ENCODE assay signal across 1 cellular context in the genomic region with DNA sequence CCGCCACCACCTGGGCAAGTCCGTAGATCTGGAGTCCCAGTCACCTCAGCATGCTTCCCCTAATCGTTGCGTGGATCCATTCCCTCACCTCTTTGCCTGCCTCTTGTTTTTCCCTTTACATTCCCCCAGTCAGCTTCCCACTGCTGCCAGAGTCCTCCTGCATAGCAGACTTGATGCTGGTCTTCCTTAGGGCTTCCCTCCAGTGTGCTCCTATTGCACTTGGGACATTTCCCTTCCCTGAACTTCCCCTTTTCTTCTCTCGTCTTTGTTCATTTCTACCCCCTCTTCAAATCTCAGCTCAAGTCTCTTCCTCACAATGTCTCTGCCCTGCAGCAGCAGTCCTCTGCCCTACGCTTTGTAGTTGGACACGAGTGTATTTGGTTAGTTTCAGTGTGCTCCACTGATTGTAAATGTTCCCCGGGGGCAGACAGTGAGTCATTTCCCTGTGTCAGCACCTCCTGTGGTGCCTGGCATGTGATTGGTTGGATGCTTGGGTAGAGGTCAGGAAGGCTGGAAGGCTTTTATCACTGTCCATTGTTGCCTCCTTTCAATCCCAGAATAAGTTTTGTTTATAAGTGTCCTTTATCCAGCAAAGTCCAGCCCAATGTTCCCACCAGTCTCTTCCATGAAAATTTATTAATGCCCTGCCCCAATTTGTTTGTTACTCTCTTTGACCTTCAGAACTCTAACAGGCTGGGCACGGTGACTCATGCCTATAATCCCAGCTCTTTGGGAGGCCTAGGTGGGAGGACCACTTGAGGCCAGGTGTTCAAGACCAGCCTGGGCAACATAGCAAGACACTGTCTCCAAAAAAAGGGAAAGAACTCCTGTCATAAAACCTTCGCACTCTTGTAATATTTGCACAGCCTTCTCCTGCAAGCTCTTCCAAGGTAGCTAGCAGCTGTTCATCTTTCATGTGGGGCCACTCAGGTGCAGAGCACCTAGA.
TF ChIP-seq lines count a peak whose summit lies in the region.

No MANE protein-coding gene starts in this region.

TF ChIP-seq in HepG2, 621 proteins besides CTCF, POLR2A, EP300 and RAD21:
- TF ChIP-seq FOSL2 (CRISPR knock-in tag; IDR thresholded peaks at IDR 0.05) (peak; percentile 78), IKZF4 (CRISPR knock-in tag; IDR thresholded peaks at IDR 0.05; ENCODE audit: borderline replicate concordance, low read depth, not compliant biosample characterization) (no peak), REPIN1 (CRISPR knock-in tag; IDR thresholded peaks at IDR 0.05; ENCODE audit: borderline replicate concordance, low read depth) (no peak), GABPA (IDR thresholded peaks at IDR 0.05; ENCODE audit: low read depth, low read length) (no peak), GABPA (CRISPR knock-in tag; IDR thresholded peaks at IDR 0.05; ENCODE audit: low read depth) (no peak), ZNF121 (CRISPR knock-in tag; IDR thresholded peaks at IDR 0.05) (peak; percentile 61; the same call in 1 of the 2 replicates), ZNF501 (CRISPR knock-in tag; IDR thresholded peaks at IDR 0.05) (no peak), MAFK (conservative IDR thresholded peaks at IDR 0.05 in 1 of 2, IDR thresholded peaks at IDR 0.05 in 1 of 2; ENCODE audit: low read length in 2 of 2) (peak; percentile 68 to 74), GATAD2A (CRISPR knock-in tag; IDR thresholded peaks at IDR 0.05) (no peak), ZNF773 (CRISPR knock-in tag; IDR thresholded peaks at IDR 0.05; ENCODE audit: borderline replicate concordance) (no peak), MAFF (IDR thresholded peaks at IDR 0.05; ENCODE audit: low read depth, low read length) (peak; percentile 65), NFYB (CRISPR knock-in tag; IDR thresholded peaks at IDR 0.05) (peak; percentile 25; the same call in 1 of the 2 replicates), SAP130 (CRISPR knock-in tag; IDR thresholded peaks at IDR 0.05; ENCODE audit: low read depth) (0 out of 2 replicates have a peak, but pooled peaks have one; percentile 16), KDM3A (CRISPR knock-in tag; IDR thresholded peaks at IDR 0.05; ENCODE audit: low read depth) (no peak)
- TF ChIP-seq, protein P1, sequence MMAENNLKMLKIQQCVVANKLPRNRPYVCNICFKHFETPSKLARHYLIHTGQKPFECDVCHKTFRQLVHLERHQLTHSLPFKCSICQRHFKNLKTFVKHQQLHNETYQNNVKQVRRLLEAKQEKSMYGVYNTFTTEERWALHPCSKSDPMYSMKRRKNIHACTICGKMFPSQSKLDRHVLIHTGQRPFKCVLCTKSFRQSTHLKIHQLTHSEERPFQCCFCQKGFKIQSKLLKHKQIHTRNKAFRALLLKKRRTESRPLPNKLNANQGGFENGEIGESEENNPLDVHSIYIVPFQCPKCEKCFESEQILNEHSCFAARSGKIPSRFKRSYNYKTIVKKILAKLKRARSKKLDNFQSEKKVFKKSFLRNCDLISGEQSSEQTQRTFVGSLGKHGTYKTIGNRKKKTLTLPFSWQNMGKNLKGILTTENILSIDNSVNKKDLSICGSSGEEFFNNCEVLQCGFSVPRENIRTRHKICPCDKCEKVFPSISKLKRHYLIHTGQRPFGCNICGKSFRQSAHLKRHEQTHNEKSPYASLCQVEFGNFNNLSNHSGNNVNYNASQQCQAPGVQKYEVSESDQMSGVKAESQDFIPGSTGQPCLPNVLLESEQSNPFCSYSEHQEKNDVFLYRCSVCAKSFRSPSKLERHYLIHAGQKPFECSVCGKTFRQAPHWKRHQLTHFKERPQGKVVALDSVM (CRISPR knock-in tag; IDR thresholded peaks at IDR 0.05) = 0 out of 2 replicates have a peak, but pooled peaks have one; percentile 20
